ENCODE assay signal across 9 cellular contexts in the genomic region with DNA sequence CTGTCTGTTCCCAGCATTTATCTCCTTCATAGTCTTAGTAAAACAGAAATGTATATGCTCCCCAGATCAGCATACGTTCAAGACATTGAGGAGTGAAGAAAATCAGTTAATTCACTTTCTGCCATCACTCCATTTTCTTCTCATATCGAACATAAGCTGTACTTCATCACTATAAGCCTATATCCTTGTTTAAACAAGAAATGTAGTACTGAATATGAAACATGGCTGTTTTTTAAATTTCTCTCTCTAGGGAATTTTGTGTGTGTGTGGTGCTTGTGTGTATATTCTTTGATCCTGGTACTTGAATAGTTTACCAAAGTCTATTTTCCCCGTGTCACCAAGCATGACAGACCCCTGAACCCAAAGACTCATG.
DNase-seq lines count a peak whose midpoint lies in the region; ATAC-seq and TF ChIP-seq lines count a peak whose summit lies in the region.
"Had no signal": no experiment of that assay in that cellular context is flagged by ENCODE, and none has a peak within 500 bp of the region (broad histone marks: within the 10 kb centered on the region; RNA-seq: fewer than 3 reads in every experiment).

No MANE protein-coding gene starts in this region.

- H3K4me1 ChIP-seq in SJCRH30 (no peaks in the 10 kb centered on the region), fibroblast of lung (ENCODE audit: control insufficient read depth, extremely low read depth, insufficient read depth, low read length) (peaks cover 2% of the 10 kb centered on the region)

- H3K4me1 Mint-ChIP-seq in activated CD4-positive, alpha-beta T cell treated with anti-CD3 and anti-CD28 coated beads, Interleukin-2, amount 10 ng/mL, durations not matched to agents 24 days and 14 days, result peaks cover 46% of the 10 kb centered on the region
- H3K4me1 Mint-ChIP-seq in stimulated activated memory B cell treated with anti-CD40 and anti-IgM and Interleukin-4, amounts not matched to agents 10 μg/mL and 1 μg/mL and 100 μg/mL, for 72 hours, result peaks cover 30% of the 10 kb centered on the region

- H3K4me3 ChIP-seq in SJCRH30, result peak overlapping the region; percentile 67; the same call in 1 of the 2 replicates
- peak overlapping the region in 2 of 4 experiments; percentile 84 to 87 for H3K4me3 ChIP-seq in fibroblast of lung (replicated peaks in 1 of 4; ENCODE audit: control extremely low read depth in 1 of 4, insufficient read depth in 1 of 4, low read depth in 3 of 4, low read length in 4 of 4)

- H2AFZ ChIP-seq in fibroblast of lung (ENCODE audit: low read length), result no peak overlapping the region

- intact Hi-C loops in activated CD4-positive, alpha-beta T cell treated with anti-CD3 and anti-CD28 coated beads, Interleukin-2, amount 10 ng/mL, durations not matched to agents 24 days and 14 days (cut with micrococcal nuclease), result no loop called here

- H3K4me3 Mint-ChIP-seq in activated CD4-positive, alpha-beta T cell treated with anti-CD3 and anti-CD28 coated beads, Interleukin-2, amount 10 ng/mL, durations not matched to agents 24 days and 14 days, result peak overlapping the region; percentile 87
- H3K4me3 Mint-ChIP-seq in stimulated activated memory B cell treated with anti-CD40 and anti-IgM and Interleukin-4, amounts not matched to agents 10 μg/mL and 1 μg/mL and 100 μg/mL, for 72 hours, result peak overlapping the region; percentile 93

- no peak for TF ChIP-seq CTCF in fibroblast of lung (conservative IDR thresholded peaks at IDR 0.05 in 1 of 2, IDR thresholded peaks at IDR 0.05 in 1 of 2; ENCODE audit: low read depth in 1 of 2, low read length in 2 of 2)

- H3K36me3 ChIP-seq in SJCRH30 (no peaks in the 10 kb centered on the region), fibroblast of lung (ENCODE audit: control insufficient read depth, insufficient read depth, low read length) (no peaks in the 10 kb centered on the region)

- peak overlapping the region; percentile 7 for H3K4me2 ChIP-seq in fibroblast of lung (ENCODE audit: extremely low read depth, insufficient read depth, low read length)

- no peaks in the 10 kb centered on the region for H3K9me3 ChIP-seq in SJCRH30 (replicated peaks)
- no peaks in the 10 kb centered on the region for H3K9me3 ChIP-seq in fibroblast of lung (ENCODE audit: control insufficient read depth, insufficient read depth, low read depth, low read length)

- DNase-seq in activated CD4-positive, alpha-beta T cell treated with anti-CD3 and anti-CD28 coated beads, Interleukin-2, amount 10 ng/mL, durations not matched to agents 24 days and 14 days, result no peak
- no peak for DNase-seq in activated CD4-positive, alpha-beta T cell treated with anti-CD3 and anti-CD28 coated beads, Interleukin-2, amount 50 U/mL, for 4 hours
- DNase-seq in SJCRH30 (no peak), fibroblast of lung (ENCODE audit: low read depth in 2 of 2) (no peak), cerebellum (ENCODE audit: low spot score) (no peak), NCI-H82 (lab: John Stamatoyannopoulos, UW) (no peak), hepatic stellate cell (ENCODE audit: low spot score) (no peak)
- DNase-seq: OCI-M1 had no signal

- H3K9ac ChIP-seq in fibroblast of lung (ENCODE audit: insufficient read depth, low read length), result no peak overlapping the region

- peak overlapping the region; percentile 93 for H3K27ac Mint-ChIP-seq in activated CD4-positive, alpha-beta T cell treated with anti-CD3 and anti-CD28 coated beads, Interleukin-2, amount 10 ng/mL, durations not matched to agents 24 days and 14 days
- peak overlapping the region; percentile 98 for H3K27ac Mint-ChIP-seq in stimulated activated memory B cell treated with anti-CD40 and anti-IgM and Interleukin-4, amounts not matched to agents 10 μg/mL and 1 μg/mL and 100 μg/mL, for 72 hours

- ATAC-seq in stimulated activated memory B cell treated with anti-CD40 and anti-IgM and Interleukin-4, amounts not matched to agents 10 μg/mL and 1 μg/mL and 100 μg/mL, for 72 hours, result no peak

- H3K9me3 Mint-ChIP-seq in activated CD4-positive, alpha-beta T cell treated with anti-CD3 and anti-CD28 coated beads, Interleukin-2, amount 10 ng/mL, durations not matched to agents 24 days and 14 days, result no peaks in the 10 kb centered on the region
- no peaks in the 10 kb centered on the region for H3K9me3 Mint-ChIP-seq in stimulated activated memory B cell treated with anti-CD40 and anti-IgM and Interleukin-4, amounts not matched to agents 10 μg/mL and 1 μg/mL and 100 μg/mL, for 72 hours

- peaks cover 15% of the 10 kb centered on the region for H3K79me2 ChIP-seq in fibroblast of lung (ENCODE audit: control insufficient read depth, insufficient read depth, low read length)

- H3K27me3 ChIP-seq in SJCRH30 (no peaks in the 10 kb centered on the region), fibroblast of lung (ENCODE audit: control insufficient read depth, insufficient read depth, low read length) (no peaks in the 10 kb centered on the region)

- H3K27me3 Mint-ChIP-seq in activated CD4-positive, alpha-beta T cell treated with anti-CD3 and anti-CD28 coated beads, Interleukin-2, amount 10 ng/mL, durations not matched to agents 24 days and 14 days, result no peaks in the 10 kb centered on the region
- H3K27me3 Mint-ChIP-seq in stimulated activated memory B cell treated with anti-CD40 and anti-IgM and Interleukin-4, amounts not matched to agents 10 μg/mL and 1 μg/mL and 100 μg/mL, for 72 hours, result no peaks in the 10 kb centered on the region

- H4K20me1 ChIP-seq in fibroblast of lung (ENCODE audit: control insufficient read depth, extremely low read depth, insufficient read depth, low read length), result peaks cover 3% of the 10 kb centered on the region

- H3K36me3 Mint-ChIP-seq in activated CD4-positive, alpha-beta T cell treated with anti-CD3 and anti-CD28 coated beads, Interleukin-2, amount 10 ng/mL, durations not matched to agents 24 days and 14 days (ENCODE audit: low read depth), result peaks cover 6% of the 10 kb centered on the region
- H3K36me3 Mint-ChIP-seq in stimulated activated memory B cell treated with anti-CD40 and anti-IgM and Interleukin-4, amounts not matched to agents 10 μg/mL and 1 μg/mL and 100 μg/mL, for 72 hours, result peaks cover 43% of the 10 kb centered on the region

- H3K27ac ChIP-seq in SJCRH30 (no peak overlapping the region), fibroblast of lung (ENCODE audit: insufficient read depth, low read length) (no peak overlapping the region)
